ENCODE assay signal across 1 cellular context in the genomic region with DNA sequence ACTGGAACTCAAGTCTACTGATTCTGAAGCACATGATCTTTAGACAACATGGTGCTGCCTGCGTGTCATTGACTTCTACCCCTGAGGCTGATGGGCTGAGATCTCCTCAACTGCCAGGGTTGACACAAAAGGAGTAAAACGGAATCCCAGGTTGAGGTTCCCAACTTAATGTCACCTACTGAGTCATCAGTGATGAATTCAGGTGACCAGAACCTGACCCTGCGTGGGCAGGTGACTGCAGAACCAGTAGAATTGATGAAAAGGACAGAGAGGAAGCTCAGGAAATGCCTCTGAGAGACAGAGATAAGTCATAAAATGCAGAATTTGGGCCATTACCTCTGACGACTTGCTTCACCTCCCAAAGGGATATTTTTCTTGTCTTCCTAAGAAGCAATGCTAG.
TF ChIP-seq lines count a peak whose summit lies in the region.

No MANE protein-coding gene starts in this region.

TF ChIP-seq in HepG2, 621 proteins besides CTCF, POLR2A, EP300 and RAD21:
- TF ChIP-seq ZNF136 (CRISPR knock-in tag; IDR thresholded peaks at IDR 0.05; ENCODE audit: low read depth), result no peak
- TF ChIP-seq, protein P1, sequence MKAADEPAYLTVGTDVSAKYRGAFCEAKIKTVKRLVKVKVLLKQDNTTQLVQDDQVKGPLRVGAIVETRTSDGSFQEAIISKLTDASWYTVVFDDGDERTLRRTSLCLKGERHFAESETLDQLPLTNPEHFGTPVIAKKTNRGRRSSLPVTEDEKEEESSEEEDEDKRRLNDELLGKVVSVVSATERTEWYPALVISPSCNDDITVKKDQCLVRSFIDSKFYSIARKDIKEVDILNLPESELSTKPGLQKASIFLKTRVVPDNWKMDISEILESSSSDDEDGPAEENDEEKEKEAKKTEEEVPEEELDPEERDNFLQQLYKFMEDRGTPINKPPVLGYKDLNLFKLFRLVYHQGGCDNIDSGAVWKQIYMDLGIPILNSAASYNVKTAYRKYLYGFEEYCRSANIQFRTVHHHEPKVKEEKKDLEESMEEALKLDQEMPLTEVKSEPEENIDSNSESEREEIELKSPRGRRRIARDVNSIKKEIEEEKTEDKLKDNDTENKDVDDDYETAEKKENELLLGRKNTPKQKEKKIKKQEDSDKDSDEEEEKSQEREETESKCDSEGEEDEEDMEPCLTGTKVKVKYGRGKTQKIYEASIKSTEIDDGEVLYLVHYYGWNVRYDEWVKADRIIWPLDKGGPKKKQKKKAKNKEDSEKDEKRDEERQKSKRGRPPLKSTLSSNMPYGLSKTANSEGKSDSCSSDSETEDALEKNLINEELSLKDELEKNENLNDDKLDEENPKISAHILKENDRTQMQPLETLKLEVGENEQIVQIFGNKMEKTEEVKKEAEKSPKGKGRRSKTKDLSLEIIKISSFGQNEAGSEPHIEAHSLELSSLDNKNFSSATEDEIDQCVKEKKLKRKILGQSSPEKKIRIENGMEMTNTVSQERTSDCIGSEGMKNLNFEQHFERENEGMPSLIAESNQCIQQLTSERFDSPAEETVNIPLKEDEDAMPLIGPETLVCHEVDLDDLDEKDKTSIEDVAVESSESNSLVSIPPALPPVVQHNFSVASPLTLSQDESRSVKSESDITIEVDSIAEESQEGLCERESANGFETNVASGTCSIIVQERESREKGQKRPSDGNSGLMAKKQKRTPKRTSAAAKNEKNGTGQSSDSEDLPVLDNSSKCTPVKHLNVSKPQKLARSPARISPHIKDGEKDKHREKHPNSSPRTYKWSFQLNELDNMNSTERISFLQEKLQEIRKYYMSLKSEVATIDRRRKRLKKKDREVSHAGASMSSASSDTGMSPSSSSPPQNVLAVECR (CRISPR knock-in tag; IDR thresholded peaks at IDR 0.05; ENCODE audit: borderline replicate concordance), result no peak
- no peak for TF ChIP-seq TBX3 (IDR thresholded peaks at IDR 0.05; ENCODE audit: borderline replicate concordance)
- 0 out of 2 replicates have a peak, but pooled peaks have one; percentile 23 for TF ChIP-seq FOSL2 (CRISPR knock-in tag; IDR thresholded peaks at IDR 0.05)
TF ChIP-seq in HepG2: peak in this region for 1.
